ENCODE assay signal across 23 cellular contexts in genomic region chr4:179110816-179111215, GRCh38.
"Had no signal": no experiment of that assay in that cellular context is flagged by ENCODE, and none has a peak within 500 bp of the region (broad histone marks: within the 10 kb centered on the region; RNA-seq: fewer than 3 reads in every experiment).

No MANE protein-coding gene starts in this region.

- H3K4me3 ChIP-seq: cardiac muscle cell, SK-N-MC had no signal

- H3K27me3 Mint-ChIP-seq: activated CD4-positive, alpha-beta memory T cell treated with anti-CD3 and anti-CD28 coated beads for 36 hours; activated CD4-positive, alpha-beta T cell treated with anti-CD3 and anti-CD28 coated beads, Interleukin-2, amount 10 ng/mL, durations not matched to agents 7 days and 5 days; activated naive CD4-positive, alpha-beta T cell treated with anti-CD3 and anti-CD28 coated beads, Interleukin-2, amount 10 ng/mL, durations not matched to agents 7 days and 5 days; activated naive CD8-positive, alpha-beta T cell treated with anti-CD3 and anti-CD28 coated beads for 36 hours; activated T-helper 17 cell treated with anti-CD3 and anti-CD28 coated beads, Interleukin-2, amount 50 U/mL, for 72 hours; T-cell had no signal

- H3K27me3 ChIP-seq: brain microvascular endothelial cell, cardiac muscle cell had no signal

- H3K27ac Mint-ChIP-seq: activated CD4-positive, alpha-beta memory T cell treated with anti-CD3 and anti-CD28 coated beads for 36 hours; activated CD4-positive, alpha-beta T cell treated with anti-CD3 and anti-CD28 coated beads, Interleukin-2, amount 10 ng/mL, durations not matched to agents 7 days and 5 days; activated naive CD4-positive, alpha-beta T cell treated with anti-CD3 and anti-CD28 coated beads, Interleukin-2, amount 10 ng/mL, durations not matched to agents 7 days and 5 days; activated naive CD8-positive, alpha-beta T cell treated with anti-CD3 and anti-CD28 coated beads for 36 hours; activated T-helper 17 cell treated with anti-CD3 and anti-CD28 coated beads, Interleukin-2, amount 50 U/mL, for 72 hours; T-cell had no signal

- DNase-seq: activated CD4-positive, alpha-beta memory T cell treated with anti-CD3 and anti-CD28 coated beads for 36 hours; activated CD4-positive, alpha-beta T cell treated with anti-CD3 and anti-CD28 coated beads, Interleukin-2, amount 10 ng/mL, durations not matched to agents 7 days and 5 days; activated CD4-positive, CD25-positive, alpha-beta regulatory T cell; activated CD8-positive, alpha-beta memory T cell treated with anti-CD3 and anti-CD28 coated beads for 24 hours; activated gamma-delta T cell treated with Interleukin-2 at 50 U/mL for 16 hours; activated naive CD4-positive, alpha-beta T cell treated with anti-CD3 and anti-CD28 coated beads, Interleukin-2, amount 10 ng/mL, durations not matched to agents 7 days and 5 days; activated naive CD8-positive, alpha-beta T cell treated with anti-CD3 and anti-CD28 coated beads for 36 hours; activated T-cell treated with anti-CD3 and anti-CD28 coated beads, Interleukin-2, amount 50 U/mL, for 4 hours; anterior cingulate cortex; MM.1S; NCI-H1105; NCI-H1436; NCI-H1694 treated with DMSO at 0.1 percent for 48 hours; NCI-H2029 treated with DMSO at 0.1 percent for 48 hours; NCI-H510A treated with DMSO at 0.1 percent for 48 hours; NCI-H69; T-cell; T-helper 2 cell had no signal

- H3K36me3 ChIP-seq: brain microvascular endothelial cell, cardiac muscle cell had no signal

- H3K27ac ChIP-seq: brain microvascular endothelial cell, cardiac muscle cell, SK-N-MC, VCaP had no signal

- H3K4me3 Mint-ChIP-seq: activated CD4-positive, alpha-beta memory T cell treated with anti-CD3 and anti-CD28 coated beads for 36 hours; activated CD4-positive, alpha-beta T cell treated with anti-CD3 and anti-CD28 coated beads, Interleukin-2, amount 10 ng/mL, durations not matched to agents 7 days and 5 days; activated naive CD4-positive, alpha-beta T cell treated with anti-CD3 and anti-CD28 coated beads, Interleukin-2, amount 10 ng/mL, durations not matched to agents 7 days and 5 days; activated naive CD8-positive, alpha-beta T cell treated with anti-CD3 and anti-CD28 coated beads for 36 hours; activated T-cell treated with anti-CD3 and anti-CD28 coated beads, Interleukin-2, amount 50 U/mL, for 4 hours; activated T-helper 17 cell treated with anti-CD3 and anti-CD28 coated beads, Interleukin-2, amount 50 U/mL, for 72 hours; T-cell had no signal

- H3K4me1 Mint-ChIP-seq: activated CD4-positive, alpha-beta T cell treated with anti-CD3 and anti-CD28 coated beads, Interleukin-2, amount 10 ng/mL, durations not matched to agents 7 days and 5 days; activated naive CD4-positive, alpha-beta T cell treated with anti-CD3 and anti-CD28 coated beads, Interleukin-2, amount 10 ng/mL, durations not matched to agents 7 days and 5 days; activated naive CD8-positive, alpha-beta T cell treated with anti-CD3 and anti-CD28 coated beads for 36 hours; activated T-helper 17 cell treated with anti-CD3 and anti-CD28 coated beads, Interleukin-2, amount 50 U/mL, for 72 hours; T-cell had no signal

- H3K36me3 Mint-ChIP-seq: activated CD4-positive, alpha-beta memory T cell treated with anti-CD3 and anti-CD28 coated beads for 36 hours; activated naive CD4-positive, alpha-beta T cell treated with anti-CD3 and anti-CD28 coated beads, Interleukin-2, amount 10 ng/mL, durations not matched to agents 7 days and 5 days; activated naive CD8-positive, alpha-beta T cell treated with anti-CD3 and anti-CD28 coated beads for 36 hours; T-cell had no signal
